26 cellular contexts compared by ENCODE assay signal in the genomic region with DNA sequence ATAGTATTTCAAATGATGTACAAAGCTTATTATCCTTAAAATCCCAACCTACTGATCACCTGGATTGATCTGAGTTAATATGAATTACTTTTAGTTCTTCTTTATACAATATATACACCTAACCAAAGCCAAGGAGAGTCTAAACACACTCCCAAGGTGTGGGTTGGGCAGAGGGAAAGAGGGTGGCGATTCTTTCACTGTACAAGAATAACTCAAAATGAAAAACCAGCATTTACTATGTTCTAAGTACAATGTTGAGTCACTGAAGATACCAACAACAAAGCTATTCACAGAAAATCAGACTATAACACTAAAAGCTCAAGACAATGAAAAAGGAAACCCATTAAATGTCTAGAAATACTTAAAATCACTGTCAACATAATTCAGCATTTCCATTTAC.
"Had no signal": no experiment of that assay in that cellular context is flagged by ENCODE, and none has a peak within 500 bp of the region (broad histone marks: within the 10 kb centered on the region; RNA-seq: fewer than 3 reads in every experiment).

No MANE protein-coding gene starts in this region.

- H3K27ac Mint-ChIP-seq: immature natural killer cell; nephron progenitor cell; neural progenitor cell; stimulated activated naive CD8-positive, alpha-beta T cell treated with anti-CD3 and anti-CD28 coated beads, Interleukin-15, Interleukin-2, amounts not matched to agents 100 ng/mL and 50 ng/mL, for 24 hours had no signal

- H3K4me3 Mint-ChIP-seq: immature natural killer cell; naive thymus-derived CD8-positive, alpha-beta T cell; nephron progenitor cell; neural progenitor cell; stimulated activated naive CD8-positive, alpha-beta T cell treated with anti-CD3 and anti-CD28 coated beads, Interleukin-15, Interleukin-2, amounts not matched to agents 100 ng/mL and 50 ng/mL, for 24 hours had no signal

- H3K9me3 Mint-ChIP-seq: immature natural killer cell; stimulated activated naive CD8-positive, alpha-beta T cell treated with anti-CD3 and anti-CD28 coated beads, Interleukin-15, Interleukin-2, amounts not matched to agents 100 ng/mL and 50 ng/mL, for 24 hours had no signal

- DNase-seq: hypothalamus; immature natural killer cell; kidney; left colon; lower lobe of right lung; mammary epithelial cell; mesenchymal stem cell; naive thymus-derived CD8-positive, alpha-beta T cell; nephron progenitor cell; occipital lobe; pancreas; posterior cingulate gyrus; retina; right cardiac atrium; stimulated activated CD4-positive, alpha-beta T cell treated with anti-CD3 and anti-CD28 coated beads, Interleukin-12 subunit alpha, Interleukin-12 subunit beta, amount 100 ng/mL, for 4 hours; stimulated activated CD4-positive, alpha-beta T cell treated with anti-CD3 and anti-CD28 coated beads, Interleukin-15, amount 100 ng/mL, for 24 hours; stimulated activated CD4-positive, alpha-beta T cell treated with anti-CD3 and anti-CD28 coated beads, Interleukin-2, amount 100 ng/mL, for 24 hours; stimulated activated CD4-positive, alpha-beta T cell treated with anti-CD3 and anti-CD28 coated beads, Interleukin-4, amount 100 ng/mL, for 1 hour; stimulated activated naive CD4-positive, alpha-beta T cell; tibial artery; trophoblast cell; upper lobe of right lung had no signal

- H3K4me1 Mint-ChIP-seq: nephron progenitor cell, neural progenitor cell had no signal

- H3K27me3 Mint-ChIP-seq: naive thymus-derived CD8-positive, alpha-beta T cell; stimulated activated naive CD8-positive, alpha-beta T cell treated with anti-CD3 and anti-CD28 coated beads, Interleukin-15, Interleukin-2, amounts not matched to agents 100 ng/mL and 50 ng/mL, for 24 hours had no signal

- ATAC-seq: left colon; left lung; lower lobe of right lung; naive thymus-derived CD8-positive, alpha-beta T cell; pancreas; sciatic nerve; upper lobe of right lung had no signal
